8 cellular contexts compared by ENCODE assay signal in the genomic region with DNA sequence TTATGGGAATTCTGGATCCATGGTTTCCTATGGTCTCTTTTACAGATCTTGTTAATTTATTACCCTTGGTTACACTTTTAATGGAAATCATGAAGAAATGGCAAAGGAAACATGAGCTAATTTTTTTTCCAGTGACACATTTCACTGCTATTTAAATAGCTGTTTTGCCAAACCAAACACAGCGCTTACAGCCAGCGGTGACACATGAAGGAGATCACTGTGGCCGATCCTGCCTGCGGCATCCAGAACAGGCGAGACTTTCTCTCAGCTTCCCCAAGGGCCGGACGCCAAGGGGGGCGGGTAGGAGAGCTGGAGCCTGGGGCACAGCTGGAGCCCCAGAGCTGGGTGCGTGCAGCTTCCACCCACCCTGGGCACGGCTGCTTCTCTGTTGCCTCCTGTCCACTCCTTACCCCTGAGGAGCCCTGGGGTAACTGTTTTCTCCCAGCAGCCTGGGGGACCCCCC.
A peak's percentile ranks its signal among the peaks of the same experiment; 100 is the strongest.
DNase-seq lines count a peak whose midpoint lies in the region; ATAC-seq lines count a peak whose summit lies in the region.

No MANE protein-coding gene starts in this region.

- POLR2A ChIA-PET in activated CD4-positive, alpha-beta T cell treated with anti-CD3 and anti-CD28 coated beads, Interleukin-2, amount 10 ng/mL, durations not matched to agents 7 days and 5 days (lab: Charles Lee), result no interaction called here

- intact Hi-C loops in right cardiac atrium (cut with DNase I), result loop anchor here in 1 of 4 donors (5.0 to 10.0 kb wide), 2 partner anchors 81 to 92 kb away; partner anchors contain the start of gene PKDCC

- H3K36me3 Mint-ChIP-seq in activated CD4-positive, alpha-beta T cell treated with anti-CD3 and anti-CD28 coated beads, Interleukin-2, amount 10 ng/mL, durations not matched to agents 7 days and 5 days (ENCODE audit: low read depth), result no peaks in the 10 kb centered on the region

- H3K9me3 ChIP-seq in right cardiac atrium (ENCODE audit: control insufficient read depth, low read length), result no peaks in the 10 kb centered on the region
- no peaks in the 10 kb centered on the region for H3K9me3 ChIP-seq in skeletal muscle satellite cell (replicated peaks; ENCODE audit: low read length)

- H3K4me1 Mint-ChIP-seq in activated CD4-positive, alpha-beta T cell treated with anti-CD3 and anti-CD28 coated beads, Interleukin-2, amount 10 ng/mL, durations not matched to agents 7 days and 5 days, result no peaks in the 10 kb centered on the region

- CTCF ChIA-PET in activated CD4-positive, alpha-beta T cell treated with anti-CD3 and anti-CD28 coated beads, Interleukin-2, amount 10 ng/mL, durations not matched to agents 7 days and 5 days (lab: Charles Lee), result no interaction called here

- ATAC-seq in right cardiac atrium (peak; percentile 83 to 91), HG02973 (IDR thresholded peaks at IDR 0.05; ENCODE audit: unreplicated experiment) (no peak), HG02970 (IDR thresholded peaks at IDR 0.05; ENCODE audit: low FRiP score, unreplicated experiment) (no peak), GM21390 (IDR thresholded peaks at IDR 0.05; ENCODE audit: unreplicated experiment) (no peak)

- peak overlapping the region; percentile 71 for H3K4me2 ChIP-seq in skeletal muscle satellite cell (ENCODE audit: low read length)

- no peaks in the 10 kb centered on the region for H3K27me3 ChIP-seq in right cardiac atrium (ENCODE audit: control insufficient read depth, insufficient read depth)
- H3K27me3 ChIP-seq in skeletal muscle satellite cell (ENCODE audit: control insufficient read depth, insufficient read depth, low read length), result peaks cover 33% of the 10 kb centered on the region

- no peak overlapping the region for H3K27ac Mint-ChIP-seq in activated CD4-positive, alpha-beta T cell treated with anti-CD3 and anti-CD28 coated beads, Interleukin-2, amount 10 ng/mL, durations not matched to agents 7 days and 5 days

- peaks cover 4% of the 10 kb centered on the region for H3K27me3 Mint-ChIP-seq in activated CD4-positive, alpha-beta T cell treated with anti-CD3 and anti-CD28 coated beads, Interleukin-2, amount 10 ng/mL, durations not matched to agents 7 days and 5 days

- H3K4me3 Mint-ChIP-seq in activated CD4-positive, alpha-beta T cell treated with anti-CD3 and anti-CD28 coated beads, Interleukin-2, amount 10 ng/mL, durations not matched to agents 7 days and 5 days, result no peak overlapping the region

- 17% methylated on average over 10 of the region's 10 CpGs for WGBS in right cardiac atrium

- H3K4me1 ChIP-seq in right cardiac atrium (ENCODE audit: control insufficient read depth, insufficient read depth, low read length) (peaks cover 24% of the 10 kb centered on the region), skeletal muscle satellite cell (ENCODE audit: control insufficient read depth, insufficient read depth, low read length) (peaks cover 23% of the 10 kb centered on the region)

- H3K4me3 ChIP-seq in right cardiac atrium (ENCODE audit: low read length) (no peak overlapping the region), skeletal muscle satellite cell (ENCODE audit: low read length) (peak overlapping the region; percentile 50)

- H3K27ac ChIP-seq in right cardiac atrium (ENCODE audit: low read length), result peak overlapping the region; percentile 98

- H3K9me3 Mint-ChIP-seq in activated CD4-positive, alpha-beta T cell treated with anti-CD3 and anti-CD28 coated beads, Interleukin-2, amount 10 ng/mL, durations not matched to agents 7 days and 5 days, result no peaks in the 10 kb centered on the region

- DNase-seq in H4 (ENCODE audit: low spot score), result peak; percentile 96
- peak in 49 of 56 donors; percentile 12 to 85 (median 66) for DNase-seq in amygdala (lab: John Stamatoyannopoulos, UW)
- DNase-seq in right cardiac atrium, result peak; percentile 96 to 98 (median 97)
- DNase-seq in activated CD4-positive, alpha-beta T cell treated with anti-CD3 and anti-CD28 coated beads, Interleukin-2, amount 10 ng/mL, durations not matched to agents 7 days and 5 days, result no peak

- H3K36me3 ChIP-seq in skeletal muscle satellite cell (ENCODE audit: insufficient read depth, low read length), result no peaks in the 10 kb centered on the region

- H3K9ac ChIP-seq in skeletal muscle satellite cell (ENCODE audit: low read depth, low read length), result peak overlapping the region; percentile 28

Comparison
In these comparisons a context has a peak if more than half of its experiments do, and no peak if none do; other contexts are left out.
1. ATAC-seq: peak in right cardiac atrium (2 of 2); none in HG02973 (single experiment), HG02970 (single experiment) and GM21390 (single experiment).